1 cellular context compared by ENCODE assay signal in genomic region chr21:29300547-29301138, GRCh38.
TF ChIP-seq lines count a peak whose summit lies in the region.

No MANE protein-coding gene starts in this region.

TF ChIP-seq in GM12878, 131 proteins besides CTCF, POLR2A, EP300 and RAD21 (continued from another document):
- TF ChIP-seq, protein P1, sequence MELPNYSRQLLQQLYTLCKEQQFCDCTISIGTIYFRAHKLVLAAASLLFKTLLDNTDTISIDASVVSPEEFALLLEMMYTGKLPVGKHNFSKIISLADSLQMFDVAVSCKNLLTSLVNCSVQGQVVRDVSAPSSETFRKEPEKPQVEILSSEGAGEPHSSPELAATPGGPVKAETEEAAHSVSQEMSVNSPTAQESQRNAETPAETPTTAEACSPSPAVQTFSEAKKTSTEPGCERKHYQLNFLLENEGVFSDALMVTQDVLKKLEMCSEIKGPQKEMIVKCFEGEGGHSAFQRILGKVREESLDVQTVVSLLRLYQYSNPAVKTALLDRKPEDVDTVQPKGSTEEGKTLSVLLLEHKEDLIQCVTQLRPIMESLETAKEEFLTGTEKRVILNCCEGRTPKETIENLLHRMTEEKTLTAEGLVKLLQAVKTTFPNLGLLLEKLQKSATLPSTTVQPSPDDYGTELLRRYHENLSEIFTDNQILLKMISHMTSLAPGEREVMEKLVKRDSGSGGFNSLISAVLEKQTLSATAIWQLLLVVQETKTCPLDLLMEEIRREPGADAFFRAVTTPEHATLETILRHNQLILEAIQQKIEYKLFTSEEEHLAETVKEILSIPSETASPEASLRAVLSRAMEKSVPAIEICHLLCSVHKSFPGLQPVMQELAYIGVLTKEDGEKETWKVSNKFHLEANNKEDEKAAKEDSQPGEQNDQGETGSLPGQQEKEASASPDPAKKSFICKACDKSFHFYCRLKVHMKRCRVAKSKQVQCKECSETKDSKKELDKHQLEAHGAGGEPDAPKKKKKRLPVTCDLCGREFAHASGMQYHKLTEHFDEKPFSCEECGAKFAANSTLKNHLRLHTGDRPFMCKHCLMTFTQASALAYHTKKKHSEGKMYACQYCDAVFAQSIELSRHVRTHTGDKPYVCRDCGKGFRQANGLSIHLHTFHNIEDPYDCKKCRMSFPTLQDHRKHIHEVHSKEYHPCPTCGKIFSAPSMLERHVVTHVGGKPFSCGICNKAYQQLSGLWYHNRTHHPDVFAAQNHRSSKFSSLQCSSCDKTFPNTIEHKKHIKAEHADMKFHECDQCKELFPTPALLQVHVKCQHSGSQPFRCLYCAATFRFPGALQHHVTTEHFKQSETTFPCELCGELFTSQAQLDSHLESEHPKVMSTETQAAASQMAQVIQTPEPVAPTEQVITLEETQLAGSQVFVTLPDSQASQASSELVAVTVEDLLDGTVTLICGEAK (IDR thresholded peaks at IDR 0.05; ENCODE audit: borderline replicate concordance): no peak
- TF ChIP-seq MTA2 (IDR thresholded peaks at IDR 0.05; ENCODE audit: low read depth) (peak; percentile 92), CBX5 (IDR thresholded peaks at IDR 0.05; ENCODE audit: low read depth) (no peak), MAX (IDR thresholded peaks at IDR 0.05; ENCODE audit: low read depth, low read length) (no peak), SKIL (IDR thresholded peaks at IDR 0.05; ENCODE audit: low read depth, poor library complexity, severe bottlenecking) (peak; percentile 89), WRNIP1 (IDR thresholded peaks at IDR 0.05; ENCODE audit: borderline replicate concordance, low read depth, low read length) (no peak), ESRRA (IDR thresholded peaks at IDR 0.05; ENCODE audit: low read length) (no peak)
